15 cellular contexts compared by ENCODE assay signal in the genomic region with DNA sequence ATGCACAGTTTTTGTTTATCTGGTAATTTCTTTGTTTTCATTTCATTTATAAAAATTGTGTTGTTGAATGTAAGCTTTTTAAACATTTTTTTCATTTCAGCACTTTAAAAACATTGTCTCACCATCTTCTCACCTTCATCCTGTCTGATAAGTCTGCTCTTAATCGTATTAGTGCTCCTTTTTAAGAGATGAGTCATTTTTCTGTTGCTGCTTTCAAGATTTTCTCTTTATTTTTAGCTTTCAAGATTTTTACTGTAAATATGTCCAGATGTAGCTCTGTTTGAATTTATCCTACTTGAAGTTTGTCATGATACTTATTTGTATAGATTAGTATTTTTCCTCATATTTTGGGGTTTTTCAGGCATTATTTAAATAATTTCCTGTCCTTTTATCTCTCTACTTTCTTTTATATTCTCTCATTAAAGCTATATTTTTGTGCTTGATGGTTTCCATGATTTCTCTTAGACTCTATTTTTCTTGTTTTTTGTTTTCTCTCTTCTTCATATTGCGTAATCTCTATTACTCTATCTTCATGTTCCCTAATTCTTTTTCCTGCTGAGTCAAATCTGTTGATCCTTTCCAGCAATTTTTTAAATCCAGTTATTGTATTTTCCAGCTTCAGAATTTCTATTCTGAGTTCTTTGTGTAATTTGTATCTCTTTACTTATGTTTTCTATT.
DNase-seq lines count a peak whose midpoint lies in the region; ATAC-seq, FAIRE-seq and TF ChIP-seq lines count a peak whose summit lies in the region.
"Had no signal": no experiment of that assay in that cellular context is flagged by ENCODE, and none has a peak within 500 bp of the region (broad histone marks: within the 10 kb centered on the region; RNA-seq: fewer than 3 reads in every experiment).

No MANE protein-coding gene starts in this region.

- H3K9ac ChIP-seq in HepG2 (ENCODE audit: insufficient read depth, low read depth, low read length) (no peak overlapping the region), SK-N-SH (no peak overlapping the region), endothelial cell of umbilical vein (replicated peaks; ENCODE audit: extremely low read depth, insufficient read depth, low read length) (no peak overlapping the region), kidney (ENCODE audit: low read length in 2 of 2) (no peak overlapping the region)
- H3K9ac ChIP-seq: BLaER1 treated with 17β-estradiol and CSF1 and Interleukin-3, amounts not matched to agents 10 nM and 100 nM; GM23248 had no signal

- no peak for TF ChIP-seq EP300 in HepG2 (IDR thresholded peaks at IDR 0.05; ENCODE audit: low read depth in 2 of 2, low read length in 2 of 2)
- TF ChIP-seq EP300 in HepG2 (CRISPR knock-in tag; IDR thresholded peaks at IDR 0.05; ENCODE audit: borderline replicate concordance), result no peak
- no peak for TF ChIP-seq EP300 in SK-N-SH (IDR thresholded peaks at IDR 0.05; ENCODE audit: borderline replicate concordance in 1 of 2, low read depth in 1 of 2, low read length in 1 of 2)

- no peak for TF ChIP-seq POLR2A in HepG2 (IDR thresholded peaks at IDR 0.05; ENCODE audit: insufficient read depth in 1 of 2, low read depth in 2 of 2, low read length in 2 of 2)
- TF ChIP-seq POLR2A in right lobe of liver (IDR thresholded peaks at IDR 0.05), result no peak
- no peak for TF ChIP-seq POLR2A in endothelial cell of umbilical vein (IDR thresholded peaks at IDR 0.05; ENCODE audit: low read depth, low read length)

- no peaks in the 10 kb centered on the region for H3K9me2 ChIP-seq in SK-N-SH

- 1% methylated on average over 2 of the region's 2 CpGs for WGBS in HepG2 (ENCODE audit: low lambda C conversion rate)
- 86% methylated on average over 2 of the region's 2 CpGs for WGBS in right lobe of liver (ENCODE audit: insufficient coverage, low coverage, low lambda C conversion rate, missing lambda C conversion rate)
- 35% methylated on average over 2 of the region's 2 CpGs for WGBS in SK-N-SH (ENCODE audit: low lambda C conversion rate)

- H3F3A ChIP-seq in SK-N-SH (replicated peaks; ENCODE audit: insufficient read depth), result no peaks in the 10 kb centered on the region

- H3K4me1 ChIP-seq in HepG2 (ENCODE audit: insufficient read depth, low read length) (no peaks in the 10 kb centered on the region), right lobe of liver (no peaks in the 10 kb centered on the region), SK-N-SH (ENCODE audit: control insufficient read depth in 1 of 2, insufficient read depth in 2 of 2, low read depth in 1 of 2, low read length in 1 of 2) (peaks cover 0 to 4% of the 10 kb centered on the region in 2 experiments; a peak in 1 of 4 replicates), endothelial cell of umbilical vein (ENCODE audit: control insufficient read depth, extremely low read depth, insufficient read depth, low read length) (peaks cover 11% of the 10 kb centered on the region), kidney (ENCODE audit: control insufficient read depth in 1 of 2, insufficient read depth in 1 of 2, low read depth in 1 of 2, low read length in 2 of 2) (no peaks in the 10 kb centered on the region)

- no peak for FAIRE-seq in HepG2 (lab: Jason Lieb, UNC)
- no peak for FAIRE-seq in endothelial cell of umbilical vein (lab: Jason Lieb, UNC)
- no peak for FAIRE-seq in kidney (lab: Jason Lieb, UNC)
- FAIRE-seq: GM12878, GM18507 had no signal

- H3K9me3 ChIP-seq in HepG2 (ENCODE audit: low read length) (peaks cover 45% of the 10 kb centered on the region), right lobe of liver (no peaks in the 10 kb centered on the region), SK-N-SH (no peaks in the 10 kb centered on the region; the same call in 1 of the 2 replicates), endothelial cell of umbilical vein (replicated peaks; ENCODE audit: control insufficient read depth, insufficient read depth, low read length) (no peaks in the 10 kb centered on the region), kidney (ENCODE audit: control insufficient read depth in 1 of 2, low read length in 2 of 2) (no peaks in the 10 kb centered on the region)

- in situ Hi-C loops in HepG2 (cut with HindIII; ENCODE audit: extremely low pct_ligation_motif_present, low pct_unique_long_range_greater_than_20kb), result no loop called here

- H3K79me2 ChIP-seq in HepG2 (ENCODE audit: insufficient read depth, low read length) (no peaks in the 10 kb centered on the region), SK-N-SH (ENCODE audit: insufficient read depth) (no peaks in the 10 kb centered on the region), endothelial cell of umbilical vein (ENCODE audit: control insufficient read depth, insufficient read depth, low read length) (no peaks in the 10 kb centered on the region)

- POLR2A ChIA-PET in HepG2 (lab: Yijun Ruan, JAX) (no interaction called here), SK-N-SH (lab: Yijun Ruan, JAX) (no interaction called here), endothelial cell of umbilical vein (lab: Charles Lee) (no interaction called here)

- H3K36me3 ChIP-seq in HepG2 (replicated peaks in 1 of 2; ENCODE audit: control insufficient read depth in 1 of 2, insufficient read depth in 2 of 2, low read length in 2 of 2) (no peaks in the 10 kb centered on the region), right lobe of liver (no peaks in the 10 kb centered on the region), SK-N-SH (replicated peaks in 1 of 2; ENCODE audit: control insufficient read depth in 1 of 2, insufficient read depth in 2 of 2, low read length in 1 of 2) (no peaks in the 10 kb centered on the region), endothelial cell of umbilical vein (ENCODE audit: control insufficient read depth in 2 of 2, extremely low read depth in 1 of 2, insufficient read depth in 2 of 2, low read length in 2 of 2) (no peaks in the 10 kb centered on the region), kidney (ENCODE audit: control insufficient read depth in 1 of 2, insufficient read depth in 2 of 2, low read length in 2 of 2) (no peaks in the 10 kb centered on the region)
- H3K36me3 ChIP-seq: BLaER1 treated with 17β-estradiol and CSF1 and Interleukin-3, amounts not matched to agents 10 nM and 100 nM had no signal

- H3K27ac ChIP-seq in HepG2 (ENCODE audit: extremely low read length, insufficient read depth, low read length) (no peak overlapping the region), right lobe of liver (no peak overlapping the region), SK-N-SH (ENCODE audit: low read depth in 2 of 2, low read length in 1 of 2) (peak overlapping the region; percentile 15 to 25; a peak in 2 of 4 replicates), endothelial cell of umbilical vein (ENCODE audit: insufficient read depth, low read depth, low read length) (peak overlapping the region; percentile 17), kidney (ENCODE audit: low read depth in 2 of 2, low read length in 2 of 2) (no peak overlapping the region)
- H3K27ac ChIP-seq: BLaER1 treated with 17β-estradiol and CSF1 and Interleukin-3, amounts not matched to agents 10 nM and 100 nM; GM23248 had no signal

- intact Hi-C loops in HepG2 (cut with micrococcal nuclease; ENCODE audit: unreplicated experiment), result loop anchor here (5.0 kb wide), 1 partner anchor 1157 kb away; no protein-coding TSS in a partner anchor
- intact Hi-C loops in right lobe of liver (cut with DNase I), result no loop called here
- intact Hi-C loops in endothelial cell of umbilical vein (cut with micrococcal nuclease), result no loop called here
- intact Hi-C loops in kidney (cut with DNase I), result no loop called here

- TF ChIP-seq RAD21 in HepG2 (CRISPR knock-in tag; IDR thresholded peaks at IDR 0.05) (no peak), SK-N-SH (IDR thresholded peaks at IDR 0.05; ENCODE audit: low read length) (no peak)

- H4K20me1 ChIP-seq in HepG2 (ENCODE audit: insufficient read depth, low read length) (no peaks in the 10 kb centered on the region), SK-N-SH (ENCODE audit: insufficient read depth) (no peaks in the 10 kb centered on the region), endothelial cell of umbilical vein (replicated peaks; ENCODE audit: control insufficient read depth, extremely low read depth, insufficient read depth, low read length) (no peaks in the 10 kb centered on the region)
- H4K20me1 ChIP-seq: BLaER1 treated with 17β-estradiol and CSF1 and Interleukin-3, amounts not matched to agents 10 nM and 100 nM had no signal

- H3K4me2 ChIP-seq in HepG2 (ENCODE audit: low read depth, low read length) (no peak overlapping the region), SK-N-SH (no peak overlapping the region), endothelial cell of umbilical vein (ENCODE audit: insufficient read depth, low read length) (no peak overlapping the region)
- H3K4me2 ChIP-seq: BLaER1 treated with 17β-estradiol and CSF1 and Interleukin-3, amounts not matched to agents 10 nM and 100 nM had no signal

- H3K27me3 ChIP-seq in HepG2 (ENCODE audit: control insufficient read depth in 1 of 2, insufficient read depth in 2 of 2, low read length in 2 of 2) (no peaks in the 10 kb centered on the region), right lobe of liver (no peaks in the 10 kb centered on the region), SK-N-SH (ENCODE audit: insufficient read depth) (no peaks in the 10 kb centered on the region), endothelial cell of umbilical vein (ENCODE audit: control insufficient read depth in 2 of 2, insufficient read depth in 2 of 2, low read length in 2 of 2) (no peaks in the 10 kb centered on the region)
- H3K27me3 ChIP-seq: BLaER1 treated with 17β-estradiol and CSF1 and Interleukin-3, amounts not matched to agents 10 nM and 100 nM had no signal

- ATAC-seq in HepG2 (no peak), right lobe of liver (no peak)
- ATAC-seq: GM12878 had no signal

- CTCF ChIA-PET in HepG2 (lab: Yijun Ruan, JAX; ENCODE audit: low intra/inter-chr PET ratio, low total read pairs) (no interaction called here), SK-N-SH (lab: Yijun Ruan, JAX) (no interaction called here), endothelial cell of umbilical vein (lab: Charles Lee) (interaction anchor here (1.1 to 1.2 kb wide), 3 partner anchors 10 to 17 kb away, joined by 3 to 4 read pairs (median 3); no protein-coding TSS in a partner anchor)

- BruUV-seq in HepG2 (replicated peaks; lab: Mats Ljungman, UMichigan) (no TSS peak), endothelial cell of umbilical vein (replicated peaks; lab: Mats Ljungman, UMichigan) (no TSS peak)

- H3K4me3 ChIP-seq in HepG2 (replicated peaks in 1 of 3; ENCODE audit: insufficient read depth in 1 of 3, low read depth in 2 of 3, low read length in 3 of 3), result no peak overlapping the region
- H3K4me3 ChIP-seq in right lobe of liver, result no peak overlapping the region
- no peak overlapping the region for H3K4me3 ChIP-seq in SK-N-SH (ENCODE audit: low read depth in 2 of 2, low read length in 1 of 2)
- no peak overlapping the region for H3K4me3 ChIP-seq in endothelial cell of umbilical vein (replicated peaks in 1 of 3; ENCODE audit: insufficient read depth in 1 of 3, low read depth in 1 of 3, low read length in 3 of 3)
- H3K4me3 ChIP-seq in kidney (ENCODE audit: low read length in 2 of 2), result no peak overlapping the region
- H3K4me3 ChIP-seq: BLaER1 treated with 17β-estradiol and CSF1 and Interleukin-3, amounts not matched to agents 10 nM and 100 nM; GM12878; GM23248 had no signal

- dilution Hi-C loops in endothelial cell of umbilical vein (cut with MboI; ENCODE audit: extremely low pct_ligation_motif_present, low sequenced_read_pairs), result no loop called here

- H2AFZ ChIP-seq in HepG2 (ENCODE audit: low read length) (no peak overlapping the region), SK-N-SH (ENCODE audit: low read depth) (peak overlapping the region; percentile 61), endothelial cell of umbilical vein (ENCODE audit: low read depth, low read length) (no peak overlapping the region)
- H2AFZ ChIP-seq: GM23248 had no signal

- H3K9me1 ChIP-seq in endothelial cell of umbilical vein (replicated peaks; ENCODE audit: control insufficient read depth, extremely low read depth, insufficient read depth, low read length), result no peaks in the 10 kb centered on the region

- TF ChIP-seq CTCF in HepG2 (CRISPR knock-in tag; IDR thresholded peaks at IDR 0.05) (no peak), right lobe of liver (IDR thresholded peaks at IDR 0.05) (no peak), SK-N-SH (IDR thresholded peaks at IDR 0.05) (no peak), endothelial cell of umbilical vein (IDR thresholded peaks at IDR 0.05; ENCODE audit: extremely low read depth in 1 of 2, insufficient read depth in 1 of 2, low read depth in 1 of 2, low read length in 2 of 2) (no peak), kidney (IDR thresholded peaks at IDR 0.05; ENCODE audit: borderline replicate concordance, extremely low read depth, insufficient read depth) (no peak)

- DNase-seq in HepG2 (ENCODE audit: low spot score) (no peak), right lobe of liver (no peak), SK-N-SH (no peak), endothelial cell of umbilical vein (ENCODE audit: low read depth, low spot score) (peak; percentile 14), NCI-H1436 treated with DMSO at 0.1 percent for 48 hours (lab: John Stamatoyannopoulos, UW) (no peak), NCI-H2081 treated with DMSO at 0.1 percent for 48 hours (lab: John Stamatoyannopoulos, UW) (no peak), kidney (no peak)
- DNase-seq: 8988T; ACHN; CD4-positive, CD25-positive, alpha-beta regulatory T cell; GM23248; H7 had no signal

Comparison
In these comparisons a context has a peak if more than half of its experiments do, and no peak if none do; other contexts are left out.
1. H3K27ac ChIP-seq: peak in SK-N-SH (2 of 2) and endothelial cell of umbilical vein (single experiment); none in HepG2 (single experiment), right lobe of liver (0 of 3) and kidney (0 of 2).